In the genomic region with DNA sequence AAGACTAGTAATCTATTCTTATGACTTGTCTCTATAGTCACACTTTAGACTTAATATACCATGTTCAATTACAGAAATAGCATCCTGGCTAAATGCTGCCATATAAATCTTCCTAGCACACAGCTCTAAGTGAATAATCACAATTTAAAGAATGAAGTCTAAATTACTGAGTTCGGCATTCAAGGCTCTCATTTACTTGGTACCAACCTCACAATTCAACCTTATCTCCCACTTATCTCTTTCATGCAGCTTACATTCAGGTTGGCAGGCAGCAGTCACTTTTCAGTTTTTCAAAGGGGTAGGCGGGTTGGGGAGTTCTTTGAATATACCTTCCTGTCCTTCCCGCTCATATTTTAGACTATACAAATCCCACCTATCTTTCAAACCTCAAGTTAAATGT, we compare ENCODE assay signal across 8 cellular contexts. TPM values are rescaled to one million over a fixed set of nuclear protein-coding genes. Genes with fewer than 3 reads are reported as not detected.
DNase-seq lines count a peak whose midpoint lies in the region; ATAC-seq, FAIRE-seq and TF ChIP-seq lines count a peak whose summit lies in the region.

No MANE protein-coding gene starts in this region.

- H2BK120ac ChIP-seq in mesendoderm (ENCODE audit: low read depth, low read length) = no peak overlapping the region

- peak overlapping the region; percentile 61 for H3K56ac ChIP-seq in mesendoderm (ENCODE audit: low read length)

- no peak for TF ChIP-seq CTCF in left ventricle myocardium inferior (IDR thresholded peaks at IDR 0.05; ENCODE audit: borderline replicate concordance)
- TF ChIP-seq CTCF in GM12878 (IDR thresholded peaks at IDR 0.05 in 2 of 3, conservative IDR thresholded peaks at IDR 0.05 in 1 of 3; ENCODE audit: control insufficient read depth in 2 of 3, extremely low read depth in 1 of 3, insufficient read depth in 1 of 3, low read depth in 3 of 3, low read length in 3 of 3) = no peak

- H3K79me1 ChIP-seq in mesendoderm (ENCODE audit: low read length) = no peaks in the 10 kb centered on the region

- H3K79me2 ChIP-seq in GM12878 (ENCODE audit: control insufficient read depth, insufficient read depth, low read length) (peaks cover 47% of the 10 kb centered on the region), mesendoderm (ENCODE audit: control insufficient read depth, insufficient read depth, low read length) (peaks cover 17% of the 10 kb centered on the region)

- no peak overlapping the region for H3K23ac ChIP-seq in mesendoderm (ENCODE audit: low read length)

- WGBS in GM12878 (ENCODE audit: insufficient coverage, insufficient replicate concordance, low lambda C conversion rate, missing lambda C conversion rate) = 34% methylated on average over 3 of the region's 3 CpGs
- WGBS in mesendoderm (ENCODE audit: extremely low coverage, insufficient coverage, low lambda C conversion rate) = no CpG with 5 or more reads among the region's 3 CpGs
- WGBS in aorta, 2 donors = 80% methylated on average over 3 of the region's 3 CpGs

- H3K36me3 ChIP-seq in left ventricle myocardium inferior (peaks cover 16% of the 10 kb centered on the region), GM12878 (ENCODE audit: control insufficient read depth in 2 of 2, insufficient read depth in 2 of 2, low read length in 1 of 2) (peaks cover 0 to 2% of the 10 kb centered on the region in 2 experiments; a peak in 2 of 4 replicates), mesendoderm (ENCODE audit: control insufficient read depth, insufficient read depth, low read length) (no peaks in the 10 kb centered on the region), aorta (ENCODE audit: control insufficient read depth in 1 of 2, insufficient read depth in 2 of 2, low read length in 1 of 2) (no peaks in the 10 kb centered on the region)

- H2BK15ac ChIP-seq in mesendoderm (replicated peaks; ENCODE audit: low read depth) = no peak overlapping the region

- H3K4me1 ChIP-seq in left ventricle myocardium inferior (peaks cover 60% of the 10 kb centered on the region), GM12878 (ENCODE audit: control insufficient read depth, insufficient read depth, low read length) (no peaks in the 10 kb centered on the region), mesendoderm (ENCODE audit: control insufficient read depth, low read depth, low read length) (no peaks in the 10 kb centered on the region), aorta (ENCODE audit: control insufficient read depth in 1 of 2, insufficient read depth in 2 of 2, low read length in 2 of 2) (peaks cover 2 to 4% of the 10 kb centered on the region in 2 donors)

- H4K5ac ChIP-seq in mesendoderm (ENCODE audit: low read length) = no peak overlapping the region

- H3K27ac ChIP-seq in left ventricle myocardium inferior (replicated peaks) = peak overlapping the region; percentile 96
- H3K27ac ChIP-seq in GM12878 (ENCODE audit: control insufficient read depth, insufficient read depth) = peak overlapping the region; percentile 94
- H3K27ac ChIP-seq in mesendoderm (ENCODE audit: low read depth, low read length) = no peak overlapping the region
- no peak overlapping the region for H3K27ac ChIP-seq in aorta (ENCODE audit: low read depth in 1 of 2, low read length in 2 of 2)

- no peak for FAIRE-seq in GM12878 (lab: Jason Lieb, UNC)

- RAD21 ChIA-PET in GM12878 (lab: Charles Lee; ENCODE audit: unreplicated experiment) = interaction anchor here (0.8 to 2.4 kb wide), 4 partner anchors 13 to 1425 kb away, joined by 3 to 8 read pairs (median 4); no protein-coding TSS in a partner anchor

- ATAC-seq in left ventricle myocardium superior (no peak), GM12878 (no peak), aorta (ENCODE audit: low FRiP score) (no peak), HG03457 (IDR thresholded peaks at IDR 0.05; ENCODE audit: unreplicated experiment) (no peak), HG02642 (IDR thresholded peaks at IDR 0.05; ENCODE audit: poor library complexity, unreplicated experiment) (no peak), HG03025 (IDR thresholded peaks at IDR 0.05; ENCODE audit: low FRiP score, unreplicated experiment) (no peak)

- H3K9me3 ChIP-seq in left ventricle myocardium inferior (replicated peaks) (no peaks in the 10 kb centered on the region), GM12878 (replicated peaks; ENCODE audit: control insufficient read depth, insufficient read depth, low read length) (no peaks in the 10 kb centered on the region), aorta (ENCODE audit: control insufficient read depth, low read length) (no peaks in the 10 kb centered on the region)

- DNase-seq in left ventricle myocardium inferior = no peak
- no peak for DNase-seq in left ventricle myocardium superior
- DNase-seq in GM12878 (ENCODE audit: low read depth, low spot score) = no peak
- peak; percentile 23 for DNase-seq in mesendoderm
- DNase-seq in aorta = no peak

- CTCF ChIA-PET in GM12878 (lab: Yijun Ruan, JAX) = interaction anchor here (0.6 to 1.6 kb wide), 8 partner anchors 12 to 1025 kb away, joined by 3 to 7 read pairs (median 3); no protein-coding TSS in a partner anchor

- TF ChIP-seq RAD21 in GM12878 (IDR thresholded peaks at IDR 0.05; ENCODE audit: insufficient read depth, low read depth, low read length) = no peak

- no TSS peak for BruUV-seq in GM12878 (replicated peaks; lab: Mats Ljungman, UMichigan)

- H3K9ac ChIP-seq in GM12878 (ENCODE audit: control insufficient read depth, insufficient read depth, low read length) (peak overlapping the region; percentile 95), mesendoderm (ENCODE audit: low read length) (peak overlapping the region; percentile 56)

- TF ChIP-seq EP300 in GM12878 (IDR thresholded peaks at IDR 0.05; ENCODE audit: borderline replicate concordance in 1 of 2, control insufficient read depth in 1 of 2, low read depth in 2 of 2, low read length in 2 of 2) = no peak

- H3K4me2 ChIP-seq in GM12878 (ENCODE audit: control insufficient read depth, insufficient read depth) (peak overlapping the region; percentile 80), mesendoderm (ENCODE audit: low read length) (peak overlapping the region; percentile 55)

- H3K4ac ChIP-seq in mesendoderm (ENCODE audit: low read depth, low read length) = no peak overlapping the region

- no peak overlapping the region for H2AFZ ChIP-seq in GM12878 (ENCODE audit: control insufficient read depth, low read depth, low read length)

- SMC1A ChIA-PET in GM12878 (lab: Charles Lee; ENCODE audit: uncharacterized antibody, unreplicated experiment) = interaction anchor here (1.3 to 1.9 kb wide), 5 partner anchors 9 to 943 kb away, joined by 3 to 11 read pairs (median 4); no protein-coding TSS in a partner anchor

- H2AK5ac ChIP-seq in mesendoderm (ENCODE audit: low read length) = no peak overlapping the region

- no peak overlapping the region for H3K18ac ChIP-seq in mesendoderm (ENCODE audit: low read length)

- H3K27me3 ChIP-seq in left ventricle myocardium inferior (ENCODE audit: low read depth) (no peaks in the 10 kb centered on the region), GM12878 (replicated peaks in 1 of 2; ENCODE audit: control insufficient read depth in 2 of 2, insufficient read depth in 2 of 2, low read length in 1 of 2) (no peaks in the 10 kb centered on the region), mesendoderm (ENCODE audit: insufficient read depth, low read length, poor library complexity) (no peaks in the 10 kb centered on the region), aorta (ENCODE audit: control insufficient read depth in 1 of 2, insufficient read depth in 2 of 2, low read length in 1 of 2) (no peaks in the 10 kb centered on the region)

- no peaks in the 10 kb centered on the region for H4K20me1 ChIP-seq in GM12878 (ENCODE audit: control insufficient read depth, insufficient read depth)

- POLR2A ChIA-PET in GM12878 (lab: Charles Lee) = interaction anchor here (1.4 kb wide), 1 partner anchor 9 kb away, joined by 7 read pairs; no protein-coding TSS in a partner anchor

- TF ChIP-seq POLR2A in GM12878 (IDR thresholded peaks at IDR 0.05; ENCODE audit: low read depth, low read length) = no peak

- no peak overlapping the region for H4K8ac ChIP-seq in mesendoderm (ENCODE audit: low read depth, low read length)

- H3K4me3 ChIP-seq in left ventricle myocardium inferior (peak overlapping the region; percentile 86), GM12878 (peak overlapping the region; percentile 97), mesendoderm (ENCODE audit: low read length) (no peak overlapping the region), aorta (ENCODE audit: low read length in 2 of 2) (peak overlapping the region; percentile 48 to 84)

- in situ Hi-C loops in GM12878 (cut with MboI) = loop anchor here (25.0 kb wide), 2 partner anchors 1826 to 1949 kb away; a partner anchor contains a TSS

- H2BK5ac ChIP-seq in mesendoderm (ENCODE audit: low read length) = no peak overlapping the region

- intact Hi-C loops in left ventricle myocardium inferior (cut with micrococcal nuclease) (no loop called here), left ventricle myocardium superior (cut with micrococcal nuclease) (no loop called here), GM12878 (cut with micrococcal nuclease; ENCODE audit: unreplicated experiment) (no loop called here), aorta (cut with DNase I) (loop anchor here in 1 of 2 donors (5.0 to 10.0 kb wide), 2 partner anchors 1021 to 1679 kb away; a partner anchor contains a TSS)

TF ChIP-seq in GM12878, 131 proteins besides CTCF, POLR2A, EP300 and RAD21 (continues in another document):
- TF ChIP-seq SRF (IDR thresholded peaks at IDR 0.05; ENCODE audit: low read depth in 2 of 2, low read length in 2 of 2) = no peak

RNA-seq across cellular contexts. Expression of a gene that starts 1.5 kb away (rescaled TPM):
- 109 TPM for total RNA-seq in left ventricle myocardium inferior
- 113 TPM for total RNA-seq in left ventricle myocardium superior
- 56.5 and 84.0 TPM in 2 replicates for total RNA-seq in GM12878 (2013; cell fraction: nucleolus; rRNA removed)
- 112 and 127 TPM in 2 replicates for total RNA-seq in GM12878 (2014; rRNA removed)
- total RNA-seq in GM12878 (2014; rRNA removed; fragmentation: Illumina TruSeq; extraction: Trizol) = 135 and 139 TPM in 2 replicates
- total RNA-seq in GM12878 (2021) = 98.5 and 106 TPM in 2 replicates
- polyA plus RNA-seq in GM12878 (2011; ENCODE audit: low read depth) = 90.6 TPM
- polyA plus RNA-seq in GM12878 (2011; rRNA removed) = 154 and 227 TPM in 2 replicates
- 56.8 TPM in 2 replicates for polyA plus RNA-seq in GM12878 (2011; cell fraction: cytosol; rRNA removed)
- polyA plus RNA-seq in GM12878 (2011; cell fraction: nucleus; rRNA removed) = 46.2 and 57.3 TPM in 2 replicates
- polyA plus RNA-seq in GM12878 (2012) = 122 and 128 TPM in 2 replicates
- 128 and 133 TPM in 2 replicates for polyA plus RNA-seq in GM12878 (2014; fragmentation: Illumina TruSeq; extraction: Trizol)
- polyA plus RNA-seq in GM12878 (2014; fragmentation: Nextera tagmentation; extraction: Ambion mirVana) = 100 to 1,000 TPM; 292 to 415 TPM
- polyA plus RNA-seq in GM12878 (2014; rRNA removed) = 77.1 and 93.6 TPM in 2 replicates
- 100 to 1,000 TPM; 183 to 185 TPM for polyA plus RNA-seq in GM12878 (2016; fragmentation: Nextera tagmentation; extraction: Ambion mirVana)
- 102 and 103 TPM in 2 replicates for polyA minus RNA-seq in GM12878 (2011; rRNA and poly(A)+ RNA removed)
- 34.7 and 37.4 TPM in 2 replicates for polyA minus RNA-seq in GM12878 (2011; cell fraction: cytosol; rRNA and poly(A)+ RNA removed)
- 35.3 and 56.3 TPM in 2 replicates for polyA minus RNA-seq in GM12878 (2011; cell fraction: nucleus; rRNA and poly(A)+ RNA removed)
- polyA plus RNA-seq in mesendoderm (2013, experiment 1 of 2) = 109 TPM
- 108 TPM for polyA plus RNA-seq in mesendoderm (2013, experiment 2 of 2)
- 10 to 100 TPM; 67.3 to 82.8 TPM for total RNA-seq in aorta
- 100 to 1,000 TPM in 1 of 2 donors, 10 to 100 TPM in 1; 87.9 to 128 TPM for polyA plus RNA-seq in aorta

Comparison
In these comparisons a context has a peak if more than half of its experiments do, and no peak if none do; other contexts are left out.
1. H3K27ac ChIP-seq: peak in left ventricle myocardium inferior (single experiment) and GM12878 (single experiment); none in mesendoderm (single experiment) and aorta (0 of 2).